In genomic region chr1:40059292-40059959, GRCh38 we compare ENCODE assay signal across 8 cellular contexts. TPM values are rescaled to one million over a fixed set of nuclear protein-coding genes. Genes with fewer than 3 reads are reported as not detected.
DNase-seq lines count a peak whose midpoint lies in the region; ATAC-seq, FAIRE-seq and TF ChIP-seq lines count a peak whose summit lies in the region.

No MANE protein-coding gene starts in this region.

- H3K27me3 ChIP-seq in adipocyte (replicated peaks; ENCODE audit: control insufficient read depth, insufficient read depth, low read length) (no peaks in the 10 kb centered on the region), upper lobe of left lung (no peaks in the 10 kb centered on the region), adrenal gland (no peaks in the 10 kb centered on the region)

- TF ChIP-seq CTCF in upper lobe of left lung (IDR thresholded peaks at IDR 0.05) (no peak), adrenal gland (IDR thresholded peaks at IDR 0.05) (no peak)

- TF ChIP-seq EP300 in upper lobe of left lung (IDR thresholded peaks at IDR 0.05): peak in 2 of 4 donors; percentile 5 to 36

- DNase-seq in GM19239 (ENCODE audit: insufficient read length, low spot score) (no peak), M059J (ENCODE audit: low read depth) (peak; percentile 60), adipocyte (ENCODE audit: low read depth) (peak; percentile 29), iPS-NIHi7 (ENCODE audit: extremely low spot score) (peak; percentile 63), upper lobe of left lung (no peak), adrenal gland (no peak), superior temporal gyrus (ENCODE audit: extremely low spot score) (no peak), NCI-H1436 treated with DMSO at 0.1 percent for 48 hours (lab: John Stamatoyannopoulos, UW) (no peak)

- H3K27ac ChIP-seq in upper lobe of left lung (peak overlapping the region; percentile 55 to 81 (median 71)), adrenal gland (peak overlapping the region in 2 of 5 donors; percentile 31 to 68)

- H3K4me3 ChIP-seq in adipocyte (ENCODE audit: low read length) (peak overlapping the region; percentile 25), upper lobe of left lung (no peak overlapping the region), adrenal gland (peak overlapping the region in 1 of 4 donors; percentile 14)

- H3K36me3 ChIP-seq in adipocyte (ENCODE audit: control insufficient read depth, insufficient read depth, low read length, severe bottlenecking) (peaks cover 59% of the 10 kb centered on the region), upper lobe of left lung (peaks cover 4 to 57% (median 26%) of the 10 kb centered on the region in 4 donors), adrenal gland (replicated peaks in 1 of 2) (peaks cover 0 to 44% of the 10 kb centered on the region in 2 donors)

- no peaks in the 10 kb centered on the region for H3K9me3 ChIP-seq in adipocyte (ENCODE audit: control insufficient read depth, low read length)
- H3K9me3 ChIP-seq in upper lobe of left lung: no peaks in the 10 kb centered on the region
- H3K9me3 ChIP-seq in adrenal gland (replicated peaks in 1 of 3): no peaks in the 10 kb centered on the region

- TF ChIP-seq POLR2A in upper lobe of left lung (IDR thresholded peaks at IDR 0.05) (no peak), adrenal gland (IDR thresholded peaks at IDR 0.05) (no peak)

- WGBS in upper lobe of left lung, 2 donors: 23 to 33% methylated on average over 4 of the region's 4 CpGs
- 59 to 66% (median 61%) methylated on average over 4 of the region's 4 CpGs for WGBS in adrenal gland, 4 donors

- peak; percentile 90 for FAIRE-seq in GM19239 (lab: Jason Lieb, UNC)

- H3K9ac ChIP-seq in adipocyte (ENCODE audit: low read length): peak overlapping the region; percentile 13

- H3K4me1 ChIP-seq in adipocyte (ENCODE audit: control insufficient read depth, insufficient read depth, low read length) (peaks cover 27% of the 10 kb centered on the region), upper lobe of left lung (peaks cover 66 to 83% (median 74%) of the 10 kb centered on the region in 4 donors), adrenal gland (replicated peaks in 1 of 2) (peaks cover 0 to 47% of the 10 kb centered on the region in 2 donors)

- intact Hi-C loops in adrenal gland (cut with DNase I): no loop called here

- peak; percentile 71 to 75 for ATAC-seq in upper lobe of left lung (ENCODE audit: low FRiP score in 2 of 2)

RNA-seq across cellular contexts. Expression of gene CAP1, which starts 18.9 kb away (rescaled TPM):
- 371 and 481 TPM in 2 replicates for total RNA-seq in M059J (2014; rRNA removed; shearing (Covaris generic))
- 100 to 1,000 TPM; 113 to 502 (median 245) TPM for total RNA-seq in upper lobe of left lung
- total RNA-seq in adrenal gland: 100 to 1,000 TPM; 167 to 304 (median 217) TPM
- polyA plus RNA-seq in adrenal gland: 100 to 1,000 TPM in 1 of 3 donors, 10 to 100 TPM in 2; 59.9 to 234 (median 62.5) TPM

RNA-seq across cellular contexts. Expression of gene PPT1, which starts 37.6 kb away (rescaled TPM):
- 112 TPM in 2 replicates for total RNA-seq in M059J (2014; rRNA removed; shearing (Covaris generic))
- total RNA-seq in upper lobe of left lung (100 to 1,000 TPM in 3 of 6 donors, 10 to 100 TPM in 3; 35.6 to 190 (median 95.3) TPM), adrenal gland (100 to 1,000 TPM in 2 of 8 donors, 10 to 100 TPM in 6; 72.1 to 112 (median 80.8) TPM)
- 100 to 1,000 TPM in 1 of 3 donors, 10 to 100 TPM in 2; 55.3 to 136 (median 59.4) TPM for polyA plus RNA-seq in adrenal gland

Comparison
In these comparisons a context has a peak if more than half of its experiments do, and no peak if none do; other contexts are left out.
1. DNase-seq: peak in M059J (single experiment), adipocyte (single experiment) and iPS-NIHi7 (single experiment); none in GM19239 (single experiment), upper lobe of left lung (0 of 2), adrenal gland (0 of 7), superior temporal gyrus (single experiment) and NCI-H1436 treated with DMSO at 0.1 percent for 48 hours (single experiment).